Comparison of ENCODE assay signal across 9 cellular contexts in genomic region chr3:43378066-43378935, GRCh38.
DNase-seq lines count a peak whose midpoint lies in the region; ATAC-seq and TF ChIP-seq lines count a peak whose summit lies in the region.
"Had no signal": no experiment of that assay in that cellular context is flagged by ENCODE, and none has a peak within 500 bp of the region (broad histone marks: within the 10 kb centered on the region; RNA-seq: fewer than 3 reads in every experiment).

No MANE protein-coding gene starts in this region.

- H3K9me3 Mint-ChIP-seq in activated CD4-positive, alpha-beta memory T cell treated with anti-CD3 and anti-CD28 coated beads for 36 hours: no peaks in the 10 kb centered on the region

- intact Hi-C loops in activated CD4-positive, alpha-beta memory T cell treated with anti-CD3 and anti-CD28 coated beads for 36 hours (cut with micrococcal nuclease): loop anchor here (1.0 to 5.0 kb wide), 4 partner anchors 92 to 416 kb away; partner anchors contain the start of gene SNRK
- intact Hi-C loops in aorta (cut with DNase I): no loop called here

- H3K4me1 ChIP-seq in effector memory CD4-positive, alpha-beta T cell (ENCODE audit: control insufficient read depth, insufficient read depth, low read length, poor library complexity, severe bottlenecking): no peaks in the 10 kb centered on the region
- H3K4me1 ChIP-seq in osteoblast (ENCODE audit: insufficient read depth, low read length) (peaks cover 27% of the 10 kb centered on the region), aorta (ENCODE audit: control insufficient read depth in 1 of 2, insufficient read depth in 2 of 2, low read length in 2 of 2) (peaks cover 0 to 2% of the 10 kb centered on the region in 2 donors)

- H3K27ac ChIP-seq in effector memory CD4-positive, alpha-beta T cell (ENCODE audit: insufficient read depth, low read length, poor library complexity, severe bottlenecking): no peak overlapping the region
- H3K27ac ChIP-seq in osteoblast (ENCODE audit: low read depth, low read length): no peak overlapping the region
- H3K27ac ChIP-seq in aorta (ENCODE audit: low read depth in 1 of 2, low read length in 2 of 2): peak overlapping the region; percentile 48 to 83

- H3K4me3 Mint-ChIP-seq in activated CD4-positive, alpha-beta memory T cell treated with anti-CD3 and anti-CD28 coated beads for 36 hours: no peak overlapping the region

- no peak overlapping the region for H2AFZ ChIP-seq in osteoblast (ENCODE audit: low read length)

- H3K4me2 ChIP-seq in osteoblast (ENCODE audit: insufficient read depth, low read length): peak overlapping the region; percentile 44

- H3K27me3 Mint-ChIP-seq in activated CD4-positive, alpha-beta memory T cell treated with anti-CD3 and anti-CD28 coated beads for 36 hours: no peaks in the 10 kb centered on the region

- DNase-seq in AG09309 (ENCODE audit: low read depth): no peak
- peak; percentile 52 for DNase-seq in NB4 (ENCODE audit: low read depth)
- DNase-seq in activated CD4-positive, alpha-beta memory T cell treated with anti-CD3 and anti-CD28 coated beads for 36 hours: peak; percentile 77
- peak; percentile 35 to 57 (median 44) for DNase-seq in effector memory CD4-positive, alpha-beta T cell
- no peak for DNase-seq in osteoblast (ENCODE audit: insufficient read length, low spot score, missing footprints)
- no peak for DNase-seq in aorta

- no peak overlapping the region for H3K27ac Mint-ChIP-seq in activated CD4-positive, alpha-beta memory T cell treated with anti-CD3 and anti-CD28 coated beads for 36 hours

- POLR2A ChIA-PET in activated CD4-positive, alpha-beta memory T cell treated with anti-CD3 and anti-CD28 coated beads for 36 hours (lab: Charles Lee): no interaction called here

- ATAC-seq in GM19455 (IDR thresholded peaks at IDR 0.05; ENCODE audit: unreplicated experiment) (peak; percentile 85), aorta (ENCODE audit: low FRiP score) (no peak), HG03378 (IDR thresholded peaks at IDR 0.05; ENCODE audit: unreplicated experiment) (no peak)

- 87 to 92% methylated on average over 2 of the region's 2 CpGs for WGBS in aorta, 2 donors

- no peaks in the 10 kb centered on the region for H3K27me3 ChIP-seq in effector memory CD4-positive, alpha-beta T cell (replicated peaks; ENCODE audit: control insufficient read depth, insufficient read depth, low read length, poor library complexity, severe bottlenecking)
- H3K27me3 ChIP-seq in osteoblast (ENCODE audit: insufficient read depth, low read length) (no peaks in the 10 kb centered on the region), aorta (ENCODE audit: control insufficient read depth in 1 of 2, insufficient read depth in 2 of 2, low read length in 1 of 2) (no peaks in the 10 kb centered on the region)

- H3K36me3 Mint-ChIP-seq in activated CD4-positive, alpha-beta memory T cell treated with anti-CD3 and anti-CD28 coated beads for 36 hours: no peaks in the 10 kb centered on the region

- no peaks in the 10 kb centered on the region for H3K9me3 ChIP-seq in effector memory CD4-positive, alpha-beta T cell (ENCODE audit: control insufficient read depth, low read length)
- H3K9me3 ChIP-seq in osteoblast (ENCODE audit: low read depth, low read length) (no peaks in the 10 kb centered on the region), aorta (ENCODE audit: control insufficient read depth, low read length) (no peaks in the 10 kb centered on the region)

- CTCF ChIA-PET in activated CD4-positive, alpha-beta memory T cell treated with anti-CD3 and anti-CD28 coated beads for 36 hours (lab: Charles Lee): interaction anchor here (0.6 to 5.6 kb wide), 20 partner anchors 11 to 416 kb away, joined by 3 to 52 read pairs (median 4); partner anchors contain the start of gene SNRK

- peaks cover 8% of the 10 kb centered on the region for H4K20me1 ChIP-seq in osteoblast (ENCODE audit: insufficient read depth, low read length)

- TF ChIP-seq CTCF in AG09309 (IDR thresholded peaks at IDR 0.05; ENCODE audit: control insufficient read depth, insufficient read depth, low read depth, low read length, missing control alignments): peak; percentile 73
- TF ChIP-seq CTCF in NB4 (IDR thresholded peaks at IDR 0.05; ENCODE audit: low read depth, low read length): peak; percentile 85
- TF ChIP-seq CTCF in osteoblast (IDR thresholded peaks at IDR 0.05; ENCODE audit: extremely low read depth, low read depth, low read length): peak; percentile 69

- H3K36me3 ChIP-seq in effector memory CD4-positive, alpha-beta T cell (ENCODE audit: control insufficient read depth, insufficient read depth, low read length): no peaks in the 10 kb centered on the region
- H3K36me3 ChIP-seq in osteoblast (ENCODE audit: insufficient read depth, low read length) (no peaks in the 10 kb centered on the region), aorta (ENCODE audit: control insufficient read depth in 1 of 2, insufficient read depth in 2 of 2, low read length in 1 of 2) (no peaks in the 10 kb centered on the region)

- TF ChIP-seq POLR2A in NB4 (IDR thresholded peaks at IDR 0.05; ENCODE audit: extremely low read depth, insufficient read length): no peak

- H3K4me3 ChIP-seq in AG09309 (ENCODE audit: control insufficient read depth, low read depth, low read length) (no peak overlapping the region), NB4 (ENCODE audit: low read depth, low read length) (no peak overlapping the region), osteoblast (ENCODE audit: insufficient read depth, low read length) (no peak overlapping the region), aorta (ENCODE audit: low read length in 2 of 2) (no peak overlapping the region)
- H3K4me3 ChIP-seq in effector memory CD4-positive, alpha-beta T cell (ENCODE audit: insufficient read depth, low read depth, low read length, poor library complexity, severe bottlenecking): no peak overlapping the region
- H3K4me3 ChIP-seq: skin epidermis had no signal

- H3K79me2 ChIP-seq in osteoblast (ENCODE audit: insufficient read depth, low read length): no peaks in the 10 kb centered on the region

- H3K4me1 Mint-ChIP-seq in activated CD4-positive, alpha-beta memory T cell treated with anti-CD3 and anti-CD28 coated beads for 36 hours (ENCODE audit: low read depth): peaks cover 12% of the 10 kb centered on the region

Comparison
In these comparisons a context has a peak if more than half of its experiments do, and no peak if none do; other contexts are left out.
1. DNase-seq: peak in NB4 (single experiment), activated CD4-positive, alpha-beta memory T cell treated with anti-CD3 and anti-CD28 coated beads for 36 hours (single experiment) and effector memory CD4-positive, alpha-beta T cell (3 of 3); none in AG09309 (single experiment), osteoblast (single experiment) and aorta (0 of 2).
2. H3K27ac ChIP-seq: peak in aorta (2 of 2); none in effector memory CD4-positive, alpha-beta T cell (single experiment) and osteoblast (single experiment).
3. Peak in every context shown above with its lines, with median percentiles within 50 percentile points of each other: CTCF ChIP-seq.